In the genomic region with DNA sequence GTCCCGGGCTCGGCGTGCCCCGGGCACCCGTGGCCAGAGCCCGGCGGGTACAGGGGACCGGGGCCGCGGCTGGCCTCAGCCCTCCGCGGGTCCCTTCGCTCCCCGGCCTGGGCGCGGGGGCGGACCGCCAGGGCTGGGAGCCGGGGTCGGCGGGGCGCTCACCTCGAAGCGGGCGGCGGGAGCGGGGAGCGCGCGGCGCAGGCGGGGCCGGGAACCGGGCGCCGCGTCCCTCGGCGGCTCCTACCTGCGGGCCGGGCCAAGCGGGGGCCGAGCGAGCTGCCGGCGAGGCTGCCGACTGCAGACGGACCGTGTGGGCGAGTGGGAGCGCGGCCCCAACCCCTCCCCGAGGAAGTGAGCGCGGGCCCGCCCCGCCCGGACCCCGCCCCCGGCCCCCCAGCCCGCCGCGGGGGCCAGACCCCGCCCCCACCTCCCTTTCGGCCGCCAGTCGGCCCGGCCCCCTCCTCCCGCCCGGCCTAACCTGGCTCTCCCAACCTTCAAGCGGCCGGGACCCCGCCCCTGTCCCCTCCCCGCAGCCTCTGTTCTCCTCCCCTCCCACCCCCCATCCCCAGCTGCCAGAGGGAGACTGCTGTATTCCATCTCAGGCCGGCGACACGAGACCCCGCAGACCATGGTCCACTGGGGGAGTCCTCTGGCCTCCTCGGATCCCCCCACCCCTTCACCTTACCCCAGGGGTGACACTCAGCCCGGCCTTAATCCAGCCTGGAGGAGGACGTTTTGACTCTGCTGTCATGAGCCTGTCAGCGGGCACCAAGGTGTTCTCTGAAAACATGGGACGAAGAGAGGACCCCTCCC, we compare ENCODE assay signal across 8 cellular contexts. TPM values are rescaled to one million over a fixed set of nuclear protein-coding genes. Genes with fewer than 3 reads are reported as not detected.
A peak's percentile ranks its signal among the peaks of the same experiment; 100 is the strongest.
DNase-seq lines count a peak whose midpoint lies in the region; ATAC-seq and TF ChIP-seq lines count a peak whose summit lies in the region.

A gene with protein sequence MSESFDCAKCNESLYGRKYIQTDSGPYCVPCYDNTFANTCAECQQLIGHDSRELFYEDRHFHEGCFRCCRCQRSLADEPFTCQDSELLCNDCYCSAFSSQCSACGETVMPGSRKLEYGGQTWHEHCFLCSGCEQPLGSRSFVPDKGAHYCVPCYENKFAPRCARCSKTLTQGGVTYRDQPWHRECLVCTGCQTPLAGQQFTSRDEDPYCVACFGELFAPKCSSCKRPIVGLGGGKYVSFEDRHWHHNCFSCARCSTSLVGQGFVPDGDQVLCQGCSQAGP (minus strand): TSS at position 320 of the 813 bp plus-strand sequence. CDS start 6,102 bp downstream, outside the sequence.

- intact Hi-C loops in left colon (cut with DNase I, micrococcal nuclease) = no loop called here

- TF ChIP-seq EP300 in Ishikawa (IDR thresholded peaks at IDR 0.05; ENCODE audit: borderline replicate concordance) = no peak

- H3K27ac Mint-ChIP-seq in chondrocyte (ENCODE audit: unreplicated experiment) = peak within 1 kb of the TSS; percentile 89
- H3K27ac Mint-ChIP-seq in stimulated activated effector memory CD8-positive, alpha-beta T cell treated with anti-CD3 and anti-CD28 coated beads, Interleukin-12 subunit alpha, Interleukin-12 subunit beta, amount 100 ng/mL, for 72 hours = peak within 1 kb of the TSS; percentile 88

- TF ChIP-seq CTCF in GM10266 (IDR thresholded peaks at IDR 0.05; ENCODE audit: control insufficient read depth, insufficient read depth, low read depth, missing control alignments) = no peak
- no peak for TF ChIP-seq CTCF in chondrocyte (IDR thresholded peaks at IDR 0.05)

- no peaks in the 10 kb centered on the region for H3K9me3 Mint-ChIP-seq in chondrocyte (ENCODE audit: low read depth)
- H3K9me3 Mint-ChIP-seq in stimulated activated effector memory CD8-positive, alpha-beta T cell treated with anti-CD3 and anti-CD28 coated beads, Interleukin-12 subunit alpha, Interleukin-12 subunit beta, amount 100 ng/mL, for 72 hours = no peaks in the 10 kb centered on the region

- ATAC-seq in left colon (peak; percentile 59), HG03025 (IDR thresholded peaks at IDR 0.05; ENCODE audit: low FRiP score, unreplicated experiment) (no peak)
- peak; percentile 36 for ATAC-seq in stimulated activated effector memory CD8-positive, alpha-beta T cell treated with anti-CD3 and anti-CD28 coated beads, Interleukin-12 subunit alpha, Interleukin-12 subunit beta, amount 100 ng/mL, for 72 hours

- peak; percentile 91 for DNase-seq in GM10266 (ENCODE audit: extremely low spot score)
- peak; percentile 31 for DNase-seq in T-helper 9 cell
- DNase-seq in chondrocyte (ENCODE audit: low spot score) = peak; percentile 63
- DNase-seq in left colon = peak; percentile 54 to 56
- DNase-seq in stimulated activated effector memory CD8-positive, alpha-beta T cell treated with anti-CD3 and anti-CD28 coated beads, Interleukin-12 subunit alpha, Interleukin-12 subunit beta, amount 100 ng/mL, for 72 hours (ENCODE audit: low spot score in 2 of 2) = no peak
- DNase-seq in central memory CD4-positive, alpha-beta T cell = no peak

- no peaks in the 10 kb centered on the region for H3K27me3 Mint-ChIP-seq in chondrocyte (ENCODE audit: low read depth)

- H3K4me1 Mint-ChIP-seq in chondrocyte (ENCODE audit: low read depth) = peaks cover 61% of the 10 kb centered on the region
- H3K4me1 Mint-ChIP-seq in stimulated activated effector memory CD8-positive, alpha-beta T cell treated with anti-CD3 and anti-CD28 coated beads, Interleukin-12 subunit alpha, Interleukin-12 subunit beta, amount 100 ng/mL, for 72 hours = peaks cover 50% of the 10 kb centered on the region

- TF ChIP-seq RAD21 in Ishikawa (IDR thresholded peaks at IDR 0.05; ENCODE audit: low read depth) = no peak

- H3K36me3 Mint-ChIP-seq in chondrocyte (ENCODE audit: low read depth) = peaks cover 2% of the 10 kb centered on the region
- H3K36me3 Mint-ChIP-seq in stimulated activated effector memory CD8-positive, alpha-beta T cell treated with anti-CD3 and anti-CD28 coated beads, Interleukin-12 subunit alpha, Interleukin-12 subunit beta, amount 100 ng/mL, for 72 hours = peaks cover 18% of the 10 kb centered on the region

- peak within 1 kb of the TSS; percentile 90 for H3K4me3 Mint-ChIP-seq in chondrocyte (ENCODE audit: unreplicated experiment)
- peak within 1 kb of the TSS; percentile 84 for H3K4me3 Mint-ChIP-seq in stimulated activated effector memory CD8-positive, alpha-beta T cell treated with anti-CD3 and anti-CD28 coated beads, Interleukin-12 subunit alpha, Interleukin-12 subunit beta, amount 100 ng/mL, for 72 hours

TF ChIP-seq in Ishikawa, 13 proteins besides CTCF, POLR2A, EP300 and RAD21:
- 0 out of 2 replicates have a peak, but pooled peaks have one; percentile 48 for TF ChIP-seq ZBTB7A (IDR thresholded peaks at IDR 0.05; ENCODE audit: low read depth)
- no peak for TF ChIP-seq NFIC (IDR thresholded peaks at IDR 0.05)
- TF ChIP-seq TAF1 (IDR thresholded peaks at IDR 0.05; ENCODE audit: low read depth) = peak; percentile 75; the same call in 1 of the 2 replicates
- TF ChIP-seq EGR1 (IDR thresholded peaks at IDR 0.05) = peak; percentile 48; the same call in 1 of the 2 replicates
- no peak for TF ChIP-seq TCF12 (IDR thresholded peaks at IDR 0.05; ENCODE audit: low read depth)

RNA-seq across cellular contexts. Expression of the gene that starts here (rescaled TPM):
- total RNA-seq in chondrocyte (57.9 to 72.6 TPM (median 58.9 TPM) in 3 replicates), left colon (1 to 10 TPM; 2.5 to 6.8 TPM)

Comparison
In these comparisons a context has a peak if more than half of its experiments do, and no peak if none do; other contexts are left out.
1. DNase-seq: peak in GM10266 (single experiment), T-helper 9 cell (single experiment), chondrocyte (single experiment) and left colon (2 of 2); none in stimulated activated effector memory CD8-positive, alpha-beta T cell treated with anti-CD3 and anti-CD28 coated beads, Interleukin-12 subunit alpha, Interleukin-12 subunit beta, amount 100 ng/mL, for 72 hours (0 of 2) and central memory CD4-positive, alpha-beta T cell (single experiment).